In the genomic region with DNA sequence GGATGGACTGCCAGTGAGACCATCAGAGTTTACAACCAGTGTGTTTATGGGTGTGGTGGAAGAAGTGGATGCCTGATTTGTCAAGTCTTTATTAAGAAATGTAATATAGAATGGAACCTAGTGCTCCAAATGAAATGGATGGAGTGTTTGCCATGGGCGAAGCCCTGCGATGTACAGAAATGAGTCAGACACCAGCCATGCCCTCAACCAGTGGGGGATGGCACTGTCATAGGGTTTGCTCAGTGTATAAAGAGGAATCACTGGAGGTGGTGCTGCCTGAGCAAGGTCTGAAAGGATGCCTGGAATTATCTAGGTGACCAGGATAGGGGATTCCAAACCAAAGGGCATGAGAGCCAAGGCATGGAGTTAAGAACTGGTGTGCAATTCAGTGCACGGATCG, we compare ENCODE assay signal across 22 cellular contexts.
"Had no signal": no experiment of that assay in that cellular context is flagged by ENCODE, and none has a peak within 500 bp of the region (broad histone marks: within the 10 kb centered on the region; RNA-seq: fewer than 3 reads in every experiment).

No MANE protein-coding gene starts in this region.

- H3K9me3 ChIP-seq: adrenal gland, SJSA1 had no signal

- H3K27ac ChIP-seq: adrenal gland, SJSA1 had no signal

- ATAC-seq: activated CD8-positive, alpha-beta T cell treated with anti-CD3 and anti-CD28 coated beads, Interleukin-2, amount 10 ng/mL, durations not matched to agents 7 days and 5 days; K562; Panc1; SK-N-SH treated with all-trans-retinoic acid at 6 μM for 48 hours; WTC11 had no signal

- H3K4me1 ChIP-seq: adrenal gland, SJSA1 had no signal

- H3K36me3 ChIP-seq: adrenal gland, SJSA1 had no signal

- DNase-seq: activated CD4-positive, alpha-beta T cell treated with anti-CD3 and anti-CD28 coated beads for 48 hours; activated CD4-positive, alpha-beta T cell treated with anti-CD3 and anti-CD28 coated beads, Interleukin-2, amount 50 U/mL, for 4 hours; activated CD4-positive, CD25-positive, alpha-beta regulatory T cell treated with anti-CD3 and anti-CD28 coated beads, Interleukin-2, amount 50 U/mL, for 72 hours; activated CD8-positive, alpha-beta memory T cell treated with anti-CD3 and anti-CD28 coated beads, Interleukin-2, amount 50 U/mL, for 48 hours; activated CD8-positive, alpha-beta T cell treated with anti-CD3 and anti-CD28 coated beads, Interleukin-2, amount 10 ng/mL, durations not matched to agents 7 days and 5 days; activated naive CD4-positive, alpha-beta T cell treated with anti-CD3 and anti-CD28 coated beads, Interleukin-2, amount 50 U/mL, for 16 hours; activated naive CD8-positive, alpha-beta T cell treated with anti-CD3 and anti-CD28 coated beads, Interleukin-2, amount 10 ng/mL, durations not matched to agents 7 days and 5 days; activated T-cell treated with anti-CD3 and anti-CD28 coated beads, Interleukin-2, amount 50 U/mL, for 1 hour; adrenal gland; Karpas-422; NCI-H1436 treated with DMSO at 0.1 percent for 48 hours; NCI-H187; NCI-H446 treated with DMSO at 0.1 percent for 48 hours; NCI-H524 treated with DMSO at 0.1 percent for 48 hours; RPMI8226; SHP77; SW 1271 had no signal

- H3K27me3 ChIP-seq: adrenal gland, SJSA1 had no signal

- H3K4me3 ChIP-seq: adrenal gland, K562, SJSA1 had no signal
